Comparison of ENCODE assay signal across 8 cellular contexts in genomic region chr15:26081758-26082068, GRCh38.
A peak's percentile ranks its signal among the peaks of the same experiment; 100 is the strongest.
DNase-seq lines count a peak whose midpoint lies in the region; ATAC-seq and TF ChIP-seq lines count a peak whose summit lies in the region.

No MANE protein-coding gene starts in this region.

- no peaks in the 10 kb centered on the region for H3K9me2 ChIP-seq in SK-N-SH

- H3K27me3 ChIP-seq in SK-N-SH (ENCODE audit: insufficient read depth) = no peaks in the 10 kb centered on the region
- no peaks in the 10 kb centered on the region for H3K27me3 ChIP-seq in iPS-18a (ENCODE audit: control insufficient read depth, insufficient read depth, low read length)
- no peaks in the 10 kb centered on the region for H3K27me3 ChIP-seq in stomach

- peak overlapping the region; percentile 88 for H3K4me3 Mint-ChIP-seq in activated CD8-positive, alpha-beta T cell treated with anti-CD3 and anti-CD28 coated beads for 36 hours

- TF ChIP-seq CTCF in SK-N-SH (IDR thresholded peaks at IDR 0.05) = no peak
- no peak for TF ChIP-seq CTCF in activated CD8-positive, alpha-beta T cell treated with anti-CD3 and anti-CD28 coated beads for 36 hours (IDR thresholded peaks at IDR 0.05)
- no peak for TF ChIP-seq CTCF in stomach (IDR thresholded peaks at IDR 0.05)

- peaks cover 31% of the 10 kb centered on the region for H3K4me1 Mint-ChIP-seq in activated CD8-positive, alpha-beta T cell treated with anti-CD3 and anti-CD28 coated beads for 36 hours (ENCODE audit: low read depth)

- H3K9me3 ChIP-seq in SK-N-SH = no peaks in the 10 kb centered on the region
- no peaks in the 10 kb centered on the region for H3K9me3 ChIP-seq in iPS-18a (ENCODE audit: control insufficient read depth, low read depth, low read length)
- no peaks in the 10 kb centered on the region for H3K9me3 ChIP-seq in stomach

- no peak for TF ChIP-seq RAD21 in SK-N-SH (IDR thresholded peaks at IDR 0.05; ENCODE audit: low read length)

- H3K9ac ChIP-seq in SK-N-SH = no peak overlapping the region
- peak overlapping the region; percentile 50 for H3K9ac ChIP-seq in iPS-18a (ENCODE audit: low read length)

- intact Hi-C loops in activated CD8-positive, alpha-beta T cell treated with anti-CD3 and anti-CD28 coated beads for 36 hours (cut with micrococcal nuclease) = no loop called here
- intact Hi-C loops in stomach (cut with DNase I; ENCODE audit: low total_unique reads) = no loop called here

- H3K27ac Mint-ChIP-seq in activated CD8-positive, alpha-beta T cell treated with anti-CD3 and anti-CD28 coated beads for 36 hours = peak overlapping the region; percentile 94

- TF ChIP-seq POLR2A in stomach (IDR thresholded peaks at IDR 0.05) = no peak

- H3K9me3 Mint-ChIP-seq in activated CD8-positive, alpha-beta T cell treated with anti-CD3 and anti-CD28 coated beads for 36 hours = no peaks in the 10 kb centered on the region

- DNase-seq in SK-N-SH (peak; percentile 15), stomach (no peak), NCI-H1105 treated with DMSO at 0.1 percent for 48 hours (lab: John Stamatoyannopoulos, UW) (no peak)
- DNase-seq in activated CD8-positive, alpha-beta T cell treated with anti-CD3 and anti-CD28 coated beads for 36 hours = no peak
- no peak for DNase-seq in stimulated activated CD4-positive, alpha-beta T cell treated with anti-CD3 and anti-CD28 coated beads, Interleukin-12 subunit alpha, Interleukin-12 subunit beta, amount 100 ng/mL, for 4 hours

- H3K4me3 ChIP-seq in SK-N-SH (ENCODE audit: low read depth in 2 of 2, low read length in 1 of 2) = peak overlapping the region; percentile 17 to 19; a peak in 2 of 4 replicates
- peak overlapping the region; percentile 52 for H3K4me3 ChIP-seq in iPS-18a (ENCODE audit: low read length)
- peak overlapping the region in 2 of 4 donors; percentile 74 to 83 for H3K4me3 ChIP-seq in stomach

- POLR2A ChIA-PET in SK-N-SH (lab: Yijun Ruan, JAX) = no interaction called here
- POLR2A ChIA-PET in activated CD8-positive, alpha-beta T cell treated with anti-CD3 and anti-CD28 coated beads for 36 hours (lab: Charles Lee) = interaction anchor here (1.4 to 1.5 kb wide), 2 partner anchors 11 to 361 kb away, joined by 4 read pairs; no protein-coding TSS in a partner anchor

- H3K36me3 Mint-ChIP-seq in activated CD8-positive, alpha-beta T cell treated with anti-CD3 and anti-CD28 coated beads for 36 hours (ENCODE audit: low read depth) = peaks cover 2% of the 10 kb centered on the region

- H3K4me2 ChIP-seq in SK-N-SH = peak overlapping the region; percentile 41; the same call in 1 of the 2 replicates

- ATAC-seq in SK-N-SH treated with all-trans-retinoic acid at 6 μM for 48 hours (no peak), HG03378 (IDR thresholded peaks at IDR 0.05; ENCODE audit: unreplicated experiment) (no peak)
- no peak for ATAC-seq in activated CD8-positive, alpha-beta T cell treated with anti-CD3 and anti-CD28 coated beads for 36 hours

- H3K36me3 ChIP-seq in SK-N-SH (replicated peaks in 1 of 2; ENCODE audit: control insufficient read depth in 1 of 2, insufficient read depth in 2 of 2, low read length in 1 of 2) (no peaks in the 10 kb centered on the region), iPS-18a (ENCODE audit: control insufficient read depth, low read depth, low read length) (no peaks in the 10 kb centered on the region), stomach (no peaks in the 10 kb centered on the region)

- TF ChIP-seq EP300 in SK-N-SH (IDR thresholded peaks at IDR 0.05; ENCODE audit: borderline replicate concordance in 1 of 2, low read depth in 1 of 2, low read length in 1 of 2) (no peak), stomach (IDR thresholded peaks at IDR 0.05) (no peak)

- peaks cover 10% of the 10 kb centered on the region for H3F3A ChIP-seq in SK-N-SH (replicated peaks; ENCODE audit: insufficient read depth)

- no peaks in the 10 kb centered on the region for H3K79me2 ChIP-seq in SK-N-SH (ENCODE audit: insufficient read depth)

- WGBS in SK-N-SH (ENCODE audit: low lambda C conversion rate) = 26% methylated on average over 5 of the region's 5 CpGs
- 32 to 46% (median 39%) methylated on average over 5 of the region's 5 CpGs for WGBS in stomach, 5 donors

- no peaks in the 10 kb centered on the region for H4K20me1 ChIP-seq in SK-N-SH (ENCODE audit: insufficient read depth)

- CTCF ChIA-PET in SK-N-SH (lab: Yijun Ruan, JAX) = interaction anchor here (1.2 kb wide), 1 partner anchor 178 kb away, joined by 4 read pairs; no protein-coding TSS in a partner anchor
- CTCF ChIA-PET in activated CD8-positive, alpha-beta T cell treated with anti-CD3 and anti-CD28 coated beads for 36 hours (lab: Charles Lee) = interaction anchor here (1.5 to 2.5 kb wide), 2 partner anchors 12 to 13 kb away, joined by 4 to 9 read pairs; no protein-coding TSS in a partner anchor

- no peak overlapping the region for H2AFZ ChIP-seq in SK-N-SH (ENCODE audit: low read depth)

- H3K4me1 ChIP-seq in SK-N-SH (ENCODE audit: control insufficient read depth in 1 of 2, insufficient read depth in 2 of 2, low read depth in 1 of 2, low read length in 1 of 2) = peaks cover 0 to 13% of the 10 kb centered on the region in 2 experiments; a peak in 2 of 4 replicates
- peaks cover 19% of the 10 kb centered on the region for H3K4me1 ChIP-seq in iPS-18a (ENCODE audit: control insufficient read depth, low read depth, low read length)
- H3K4me1 ChIP-seq in stomach = peaks cover 0 to 15% (median 11%) of the 10 kb centered on the region in 4 donors

- H3K27me3 Mint-ChIP-seq in activated CD8-positive, alpha-beta T cell treated with anti-CD3 and anti-CD28 coated beads for 36 hours = peaks cover 2% of the 10 kb centered on the region

- peak overlapping the region in 1 of 2 experiments; percentile 19; a peak in 1 of 4 replicates for H3K27ac ChIP-seq in SK-N-SH (ENCODE audit: low read depth in 2 of 2, low read length in 1 of 2)
- H3K27ac ChIP-seq in iPS-18a (ENCODE audit: low read length) = peak overlapping the region; percentile 4
- H3K27ac ChIP-seq in stomach = peak overlapping the region in 4 of 5 donors; percentile 27 to 95 (median 93)

TF ChIP-seq in SK-N-SH, 30 proteins besides CTCF, POLR2A, EP300 and RAD21 (continues in another document):
- TF ChIP-seq TAF1 (IDR thresholded peaks at IDR 0.05; ENCODE audit: borderline replicate concordance, low read depth, low read length) (no peak), RCOR1 (IDR thresholded peaks at IDR 0.05; ENCODE audit: low read length) (no peak), SIN3A (IDR thresholded peaks at IDR 0.05; ENCODE audit: borderline replicate concordance, low read depth, low read length) (no peak), EZH2phosphoT487 (IDR thresholded peaks at IDR 0.05; ENCODE audit: borderline replicate concordance, low read depth) (no peak), IRF3 (IDR thresholded peaks at IDR 0.05; ENCODE audit: low read depth, low read length) (no peak), MAX (IDR thresholded peaks at IDR 0.05; ENCODE audit: low read depth) (no peak), USF1 (IDR thresholded peaks at IDR 0.05; ENCODE audit: borderline replicate concordance, low read depth) (no peak)

TF ChIP-seq in SK-N-SH treated with all-trans-retinoic acid at 6 μM for 48 hours, 23 proteins besides CTCF, POLR2A, EP300 and RAD21 (continues in another document):
- TF ChIP-seq ZNF8 (CRISPR knock-in tag; IDR thresholded peaks at IDR 0.05) = no peak
- no peak for TF ChIP-seq BACH2 (CRISPR knock-in tag; IDR thresholded peaks at IDR 0.05; ENCODE audit: borderline replicate concordance)
- TF ChIP-seq ZNF70 (CRISPR knock-in tag; IDR thresholded peaks at IDR 0.05) = no peak
- TF ChIP-seq CREB5 (CRISPR knock-in tag; IDR thresholded peaks at IDR 0.05; ENCODE audit: low read depth) = no peak
- no peak for TF ChIP-seq CSDC2 (CRISPR knock-in tag; IDR thresholded peaks at IDR 0.05)
- TF ChIP-seq GLIS3 (CRISPR knock-in tag; IDR thresholded peaks at IDR 0.05) = no peak
- no peak for TF ChIP-seq PATZ1 (CRISPR knock-in tag; IDR thresholded peaks at IDR 0.05; ENCODE audit: borderline replicate concordance)
